ENCODE assay signal across 1 cellular context in genomic region chr17:63701477-63702222, GRCh38.
TF ChIP-seq lines count a peak whose summit lies in the region.

No MANE protein-coding gene starts in this region.

TF ChIP-seq in K562, 482 proteins besides CTCF, POLR2A, EP300 and RAD21 (continued from another document):
- TF ChIP-seq GTF3C2 (IDR thresholded peaks at IDR 0.05; ENCODE audit: borderline replicate concordance, extremely low read depth, insufficient read length) (no peak), EGR1 (conservative IDR thresholded peaks at IDR 0.05) (no peak), PML (IDR thresholded peaks at IDR 0.05; ENCODE audit: low read length) (no peak)
TF ChIP-seq in K562: peak in this region for 1.
